In genomic region chr21:27369962-27370578, GRCh38 we compare ENCODE assay signal across 21 cellular contexts.
"Had no signal": no experiment of that assay in that cellular context is flagged by ENCODE, and none has a peak within 500 bp of the region (broad histone marks: within the 10 kb centered on the region; RNA-seq: fewer than 3 reads in every experiment).

No MANE protein-coding gene starts in this region.

- FAIRE-seq: endometrium, frontal cortex, kidney had no signal

- H3K9ac ChIP-seq: neural progenitor cell had no signal

- H3K4me1 ChIP-seq: colonic mucosa, neural progenitor cell had no signal

- H3K4me3 ChIP-seq: colonic mucosa, neural progenitor cell had no signal

- ATAC-seq: activated CD4-positive, CD25-positive, alpha-beta regulatory T cell treated with anti-CD3 and anti-CD28 coated beads, Interleukin-2, amount 50 U/mL, for 24 hours; activated CD8-positive, alpha-beta T cell treated with anti-CD3 and anti-CD28 coated beads, Interleukin-2, amount 10 ng/mL, durations not matched to agents 7 days and 5 days; left lobe of liver; naive thymus-derived CD4-positive, alpha-beta T cell had no signal

- H3K36me3 ChIP-seq: brain microvascular endothelial cell, colonic mucosa, neural progenitor cell had no signal

- H3K4me2 ChIP-seq: neural progenitor cell had no signal

- H2AFZ ChIP-seq: neural progenitor cell had no signal

- H3K27ac ChIP-seq: brain microvascular endothelial cell, colonic mucosa, neural progenitor cell had no signal

- H3K27me3 ChIP-seq: brain microvascular endothelial cell, colonic mucosa, neural progenitor cell had no signal

- H3K9me3 ChIP-seq: colonic mucosa had no signal

- DNase-seq: activated CD4-positive, alpha-beta T cell treated with anti-CD3 and anti-CD28 coated beads, Interleukin-2, amount 10 ng/mL, durations not matched to agents 7 days and 5 days; activated CD8-positive, alpha-beta memory T cell treated with anti-CD3 and anti-CD28 coated beads, Interleukin-2, amount 50 U/mL, for 4 hours; activated CD8-positive, alpha-beta T cell treated with anti-CD3 and anti-CD28 coated beads, Interleukin-2, amount 10 ng/mL, durations not matched to agents 7 days and 5 days; activated effector memory CD4-positive, alpha-beta T cell treated with anti-CD3 and anti-CD28 coated beads, Interleukin-2, amount 50 U/mL, for 16 hours; activated naive CD4-positive, alpha-beta T cell treated with anti-CD3 and anti-CD28 coated beads, Interleukin-2, amount 50 U/mL, for 16 hours; activated T-cell treated with anti-CD3 and anti-CD28 coated beads, Interleukin-2, amount 50 U/mL, for 48 hours; aorta; brain microvascular endothelial cell; colonic mucosa; kidney; mammary epithelial cell; naive thymus-derived CD4-positive, alpha-beta T cell; stimulated activated CD4-positive, alpha-beta T cell treated with anti-CD3 and anti-CD28 coated beads, Interleukin-2, amount 100 ng/mL, for 48 hours; T-helper 1 cell; T-helper 9 cell; trophoblast cell had no signal
